ENCODE assay signal across 33 cellular contexts in the genomic region with DNA sequence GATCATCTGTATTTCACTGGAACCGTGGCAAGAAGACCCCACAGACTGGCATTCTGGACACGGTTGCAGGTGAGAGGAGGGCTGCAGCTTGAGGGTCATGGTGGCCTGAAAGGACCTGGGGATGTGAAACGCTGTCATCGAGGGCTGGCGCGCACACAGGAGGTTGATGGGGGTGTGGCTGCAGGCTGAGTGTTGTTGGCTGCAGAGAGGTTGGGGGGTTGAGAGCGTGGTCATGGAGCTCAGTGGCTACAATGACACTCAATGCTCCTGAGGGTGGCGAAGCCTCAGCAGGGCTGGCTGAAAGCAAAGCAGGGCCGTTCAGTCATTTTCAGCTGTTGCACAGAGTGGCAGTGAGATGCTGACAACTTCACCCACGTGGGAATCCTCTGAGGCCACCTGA. TPM values are rescaled to one million over a fixed set of nuclear protein-coding genes. Genes with fewer than 3 reads are reported as not detected.
DNase-seq lines count a peak whose midpoint lies in the region; ATAC-seq and TF ChIP-seq lines count a peak whose summit lies in the region.
"Had no signal": no experiment of that assay in that cellular context is flagged by ENCODE, and none has a peak within 500 bp of the region (broad histone marks: within the 10 kb centered on the region; RNA-seq: fewer than 3 reads in every experiment).

No MANE protein-coding gene starts in this region.

- H3K14ac ChIP-seq in mesenchymal stem cell (ENCODE audit: low read length in 2 of 2): peak overlapping the region in 1 of 2 experiments; percentile 31

- no peak overlapping the region for H2AK5ac ChIP-seq in mesenchymal stem cell (ENCODE audit: low read length, severe bottlenecking)

- TF ChIP-seq CTCF in C4-2B (conservative IDR thresholded peaks at IDR 0.05): no peak
- no peak for TF ChIP-seq CTCF in RWPE2 (IDR thresholded peaks at IDR 0.05; ENCODE audit: poor library complexity, severe bottlenecking)
- no peak for TF ChIP-seq CTCF in gastroesophageal sphincter (IDR thresholded peaks at IDR 0.05)
- no peak for TF ChIP-seq CTCF in spleen (IDR thresholded peaks at IDR 0.05 in 8 of 11, conservative IDR thresholded peaks at IDR 0.05 in 3 of 11)

- DNase-seq in RWPE2 (ENCODE audit: low spot score): no peak
- DNase-seq in mesenchymal stem cell: no peak
- no peak for DNase-seq in ureter (ENCODE audit: low spot score)
- DNase-seq in left colon: no peak
- no peak for DNase-seq in spleen
- no peak for DNase-seq in activated effector memory CD4-positive, alpha-beta T cell treated with anti-CD3 and anti-CD28 coated beads, Interleukin-2, amount 50 U/mL, for 16 hours
- DNase-seq: activated CD4-positive, alpha-beta memory T cell treated with anti-CD3 and anti-CD28 coated beads for 36 hours; activated CD4-positive, CD25-positive, alpha-beta regulatory T cell treated with anti-CD3 and anti-CD28 coated beads, Interleukin-2, amount 50 U/mL, for 72 hours; activated naive CD4-positive, alpha-beta T cell treated with Interleukin-2 at 50 U/mL for 16 hours; activated T-cell treated with anti-CD3 and anti-CD28 coated beads, Interleukin-2, amount 50 U/mL, for 72 hours; dermis blood vessel endothelial cell; DND-41; endodermal cell; GF-D8; hypothalamus; immature natural killer cell; KBM-7; natural killer cell; NCI-H1105; NCI-H187; NCI-H2171; NCI-H510A; occipital lobe; stimulated activated naive B cell treated with anti-CD40 and anti-IgM and Interleukin-4, amounts not matched to agents 10 μg/mL and 1 μg/mL and 100 μg/mL, for 72 hours; substantia nigra; T-helper 17 cell had no signal

- no peak overlapping the region for H3K4me2 ChIP-seq in mesenchymal stem cell (ENCODE audit: low read length, poor library complexity, severe bottlenecking)

- H3K27ac ChIP-seq in C4-2B (peak overlapping the region; percentile 85), RWPE2 (ENCODE audit: poor library complexity, severe bottlenecking) (peak overlapping the region; percentile 72), gastroesophageal sphincter (peak overlapping the region in 3 of 4 donors; percentile 20 to 41 (median 37)), mesenchymal stem cell (ENCODE audit: low read length, poor library complexity, severe bottlenecking) (no peak overlapping the region), spleen (no peak overlapping the region)
- H3K27ac ChIP-seq: upper lobe of left lung had no signal

- no peak overlapping the region for H3K4ac ChIP-seq in mesenchymal stem cell (ENCODE audit: low read depth in 1 of 2, low read length in 2 of 2)

- no peak overlapping the region for H2AFZ ChIP-seq in mesenchymal stem cell (ENCODE audit: low read depth, low read length)

- H2BK5ac ChIP-seq in mesenchymal stem cell (ENCODE audit: low read depth, low read length, poor library complexity, severe bottlenecking): no peak overlapping the region

- H2BK15ac ChIP-seq in mesenchymal stem cell (ENCODE audit: low read depth, poor library complexity, severe bottlenecking): no peak overlapping the region

- H3K4me1 ChIP-seq in RWPE2 (ENCODE audit: insufficient read depth, poor library complexity, severe bottlenecking) (peaks cover 36% of the 10 kb centered on the region), gastroesophageal sphincter (peaks cover 0 to 35% (median 8%) of the 10 kb centered on the region in 3 donors), mesenchymal stem cell (ENCODE audit: control insufficient read depth, insufficient read depth, low read depth, low read length) (peaks cover 29% of the 10 kb centered on the region), spleen (peaks cover 5 to 12% (median 10%) of the 10 kb centered on the region in 6 donors)

- H2BK12ac ChIP-seq in mesenchymal stem cell (ENCODE audit: low read length in 2 of 2): peak overlapping the region in 1 of 2 experiments; percentile 2

- H3K23ac ChIP-seq in mesenchymal stem cell (ENCODE audit: low read length in 2 of 2): no peak overlapping the region

- H3K27me3 ChIP-seq in RWPE2 (ENCODE audit: insufficient read depth, poor library complexity, severe bottlenecking) (no peaks in the 10 kb centered on the region), gastroesophageal sphincter (peaks cover 12% of the 10 kb centered on the region), mesenchymal stem cell (ENCODE audit: control insufficient read depth in 1 of 2, insufficient read depth in 1 of 2, low read length in 2 of 2) (peaks cover 7% of the 10 kb centered on the region in 2 experiments), spleen (replicated peaks in 1 of 7) (peaks cover 0 to 49% (median 20%) of the 10 kb centered on the region in 7 donors)
- H3K27me3 ChIP-seq: MG63 had no signal

- H3K79me1 ChIP-seq in mesenchymal stem cell (replicated peaks; ENCODE audit: low read length, poor library complexity, severe bottlenecking): no peaks in the 10 kb centered on the region

- H3K9ac ChIP-seq in mesenchymal stem cell (ENCODE audit: low read length): no peak overlapping the region

- no peak for TF ChIP-seq POLR2A in gastroesophageal sphincter (IDR thresholded peaks at IDR 0.05)
- no peak for TF ChIP-seq POLR2A in spleen (IDR thresholded peaks at IDR 0.05)

- H4K91ac ChIP-seq in mesenchymal stem cell (ENCODE audit: low read length): no peak overlapping the region

- peak overlapping the region; percentile 5 for H4K8ac ChIP-seq in mesenchymal stem cell (ENCODE audit: low read length)

- peak overlapping the region in 1 of 2 experiments; percentile 48 for H3K18ac ChIP-seq in mesenchymal stem cell (ENCODE audit: low read depth in 1 of 2, low read length in 2 of 2)

- H3K4me3 ChIP-seq in RWPE2 (ENCODE audit: severe bottlenecking): no peak overlapping the region
- no peak overlapping the region for H3K4me3 ChIP-seq in gastroesophageal sphincter
- no peak overlapping the region for H3K4me3 ChIP-seq in mesenchymal stem cell (ENCODE audit: insufficient read depth in 1 of 2, low read depth in 1 of 2, low read length in 2 of 2)
- H3K4me3 ChIP-seq in spleen: no peak overlapping the region
- H3K4me3 ChIP-seq: MG63, upper lobe of left lung had no signal

- intact Hi-C loops in left colon (cut with DNase I, micrococcal nuclease) (loop anchor here in 1 of 2 donors (10.0 kb wide), 1 partner anchor 75 kb away; no protein-coding TSS in a partner anchor), spleen (cut with DNase I; ENCODE audit: low total_unique reads) (no loop called here)

- no peaks in the 10 kb centered on the region for H3K36me3 ChIP-seq in RWPE2 (ENCODE audit: low read depth)
- H3K36me3 ChIP-seq in gastroesophageal sphincter: no peaks in the 10 kb centered on the region
- H3K36me3 ChIP-seq in mesenchymal stem cell (ENCODE audit: control insufficient read depth in 1 of 2, insufficient read depth in 2 of 2, low read depth in 1 of 2, low read length in 2 of 2): peaks cover 0 to 4% of the 10 kb centered on the region in 2 experiments
- H3K36me3 ChIP-seq in spleen: no peaks in the 10 kb centered on the region
- H3K36me3 ChIP-seq: MG63, upper lobe of left lung had no signal

- ATAC-seq in RWPE2 (ENCODE audit: low read depth) (no peak; the same call in 2 of the 3 replicates), gastroesophageal sphincter (no peak), left colon (no peak)
- ATAC-seq: activated T-cell treated with anti-CD3 and anti-CD28 coated beads, Interleukin-2, amount 50 U/mL, for 72 hours; natural killer cell; stimulated activated naive B cell treated with anti-CD40 and anti-IgM and Interleukin-4, amounts not matched to agents 10 μg/mL and 1 μg/mL and 100 μg/mL, for 72 hours; T-helper 17 cell had no signal

- WGBS in gastroesophageal sphincter (ENCODE audit: low coverage in 1 of 2), 2 donors: 89% methylated on average over 8 of the region's 10 CpGs; no CpG with 5 or more reads in 1 of the 2 donors
- 89% methylated on average over 10 of the region's 10 CpGs for WGBS in mesenchymal stem cell
- 83 to 95% (median 87%) methylated on average over 10 of the region's 10 CpGs for WGBS in spleen, 5 donors

- H2BK120ac ChIP-seq in mesenchymal stem cell (ENCODE audit: low read depth, low read length): no peak overlapping the region

- TF ChIP-seq EP300 in gastroesophageal sphincter (IDR thresholded peaks at IDR 0.05): no peak

- H3K9me3 ChIP-seq in RWPE2 (ENCODE audit: severe bottlenecking): no peaks in the 10 kb centered on the region
- no peaks in the 10 kb centered on the region for H3K9me3 ChIP-seq in gastroesophageal sphincter
- H3K9me3 ChIP-seq in mesenchymal stem cell (ENCODE audit: control insufficient read depth, low read length): no peaks in the 10 kb centered on the region
- no peaks in the 10 kb centered on the region for H3K9me3 ChIP-seq in spleen
- H3K9me3 ChIP-seq: upper lobe of left lung had no signal

RNA-seq across cellular contexts. Expression of gene CPN2, which starts 21.0 kb away (rescaled TPM):
- total RNA-seq in gastroesophageal sphincter (not detected), ureter (not detected), left colon (not detected), spleen (1 to 10 TPM in 1 of 7 donors, under 1 TPM in 6; 0.26 to 4.4 (median 0.47) TPM)
- polyA plus RNA-seq in mesenchymal stem cell (2013, experiment 1 of 2): not detected
- not detected for polyA plus RNA-seq in mesenchymal stem cell (2013, experiment 2 of 2)
- 1 to 10 TPM; 1.0 to 1.7 (median 1.2) TPM for polyA plus RNA-seq in spleen
- total RNA-seq: activated CD4-positive, alpha-beta memory T cell treated with anti-CD3 and anti-CD28 coated beads for 36 hours; activated T-cell treated with anti-CD3 and anti-CD28 coated beads, Interleukin-2, amount 50 U/mL, for 72 hours; dermis blood vessel endothelial cell; frontal cortex; mononuclear cell; natural killer cell; occipital lobe; pulmonary artery endothelial cell; T-helper 17 cell had no signal
- polyA plus RNA-seq: immature natural killer cell had no signal

RNA-seq across cellular contexts. Expression of gene LRRC15, which starts 39.4 kb away (rescaled TPM):
- under 1 TPM in 3 of 4 donors, not detected in 1; 0.42 to 0.67 (median 0.49) TPM for total RNA-seq in gastroesophageal sphincter
- polyA plus RNA-seq in mesenchymal stem cell (2013, experiment 1 of 2): 0.55 TPM
- 0.56 TPM for polyA plus RNA-seq in mesenchymal stem cell (2013, experiment 2 of 2)
- total RNA-seq in ureter: 0.29 TPM
- under 1 TPM; 0.31 to 0.59 TPM for total RNA-seq in left colon
- total RNA-seq in spleen: 1 to 10 TPM in 1 of 7 donors, under 1 TPM in 5, not detected in 1; 0.09 to 1.1 (median 0.40) TPM
- polyA plus RNA-seq in spleen: under 1 TPM; 0.24 to 0.54 (median 0.35) TPM
- total RNA-seq: activated CD4-positive, alpha-beta memory T cell treated with anti-CD3 and anti-CD28 coated beads for 36 hours; activated T-cell treated with anti-CD3 and anti-CD28 coated beads, Interleukin-2, amount 50 U/mL, for 72 hours; frontal cortex; natural killer cell; occipital lobe; pulmonary artery endothelial cell; T-helper 17 cell had no signal
- polyA plus RNA-seq: immature natural killer cell had no signal

Comparison
In these comparisons a context has a peak if more than half of its experiments do, and no peak if none do; other contexts are left out.
1. H3K27ac ChIP-seq: peak in C4-2B (single experiment), RWPE2 (single experiment) and gastroesophageal sphincter (3 of 4); none in mesenchymal stem cell (single experiment) and spleen (0 of 8).